Comparison of ENCODE assay signal across 8 cellular contexts in the genomic region with DNA sequence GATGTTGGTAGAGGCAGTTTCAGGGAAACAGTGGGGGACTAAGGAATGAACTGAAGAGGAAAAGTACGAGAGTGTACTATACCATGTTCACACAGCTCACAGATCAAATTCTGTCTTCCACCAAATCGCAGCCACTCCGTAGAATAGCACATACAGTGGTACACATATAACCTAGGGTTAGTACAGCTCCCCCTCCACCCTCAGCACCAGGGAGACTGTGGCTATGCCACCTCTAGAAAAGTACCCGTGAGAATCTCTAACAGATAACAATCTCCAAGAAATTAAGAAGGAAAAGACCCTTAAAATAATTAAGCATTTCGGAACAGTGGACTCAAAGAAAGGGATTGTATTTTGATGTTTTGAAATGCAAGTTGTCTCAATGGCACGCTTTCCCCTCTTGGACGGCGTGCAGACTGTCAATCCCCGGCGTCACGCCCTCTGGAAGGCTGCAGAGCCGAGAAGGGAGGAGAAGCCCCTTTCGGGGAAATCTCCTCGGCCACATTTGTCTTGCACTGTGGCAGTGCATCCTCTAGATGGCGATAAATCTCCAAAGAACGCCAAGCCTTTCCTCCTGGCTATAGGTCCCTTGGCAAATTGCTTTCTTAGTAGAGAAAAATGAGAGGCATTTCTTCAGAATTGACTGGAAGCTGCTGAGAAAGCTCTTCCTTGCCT.
DNase-seq lines count a peak whose midpoint lies in the region; ATAC-seq and TF ChIP-seq lines count a peak whose summit lies in the region.

No MANE protein-coding gene starts in this region.

- H3K27me3 Mint-ChIP-seq in nephron (ENCODE audit: low read depth): peaks cover 22% of the 10 kb centered on the region
- peaks cover 39% of the 10 kb centered on the region for H3K27me3 Mint-ChIP-seq in type B pancreatic cell

- ATAC-seq in GM19324 (IDR thresholded peaks at IDR 0.05; ENCODE audit: low FRiP score, unreplicated experiment) (peak; percentile 78), HG03196 (IDR thresholded peaks at IDR 0.05; ENCODE audit: unreplicated experiment) (peak; percentile 78)

- H3K4me1 Mint-ChIP-seq in nephron (peaks cover 5% of the 10 kb centered on the region), type B pancreatic cell (ENCODE audit: unreplicated experiment) (peaks cover 3% of the 10 kb centered on the region)

- peak; percentile 67 for DNase-seq in D341Med (ENCODE audit: low spot score)
- peak; percentile 56 for DNase-seq in NCI-H82 treated with DMSO at 0.1 percent for 48 hours (lab: John Stamatoyannopoulos, UW; ENCODE audit: unreplicated experiment)
- DNase-seq in activated T-cell treated with anti-CD3 and anti-CD28 coated beads for 24 hours (ENCODE audit: low read depth): peak; percentile 29
- peak; percentile 39 for DNase-seq in fibroblast of gingiva (ENCODE audit: low read depth)
- DNase-seq in type B pancreatic cell (ENCODE audit: extremely low spot score, unreplicated experiment): peak; percentile 79

- H3K27ac Mint-ChIP-seq in nephron: no peak overlapping the region
- H3K27ac Mint-ChIP-seq in type B pancreatic cell: no peak overlapping the region

- no peaks in the 10 kb centered on the region for H3K36me3 Mint-ChIP-seq in nephron (ENCODE audit: low read depth)
- no peaks in the 10 kb centered on the region for H3K36me3 Mint-ChIP-seq in type B pancreatic cell

- peak; percentile 83 to 86 (median 85) for TF ChIP-seq CTCF in nephron (IDR thresholded peaks at IDR 0.05; ENCODE audit: unreplicated experiment in 3 of 3)
- peak; percentile 90 for TF ChIP-seq CTCF in type B pancreatic cell (conservative IDR thresholded peaks at IDR 0.05)

- H3K4me3 Mint-ChIP-seq in nephron (peak overlapping the region; percentile 37 to 67 (median 41)), type B pancreatic cell (peak overlapping the region; percentile 38)

- H3K9me3 Mint-ChIP-seq in nephron: no peaks in the 10 kb centered on the region
- no peaks in the 10 kb centered on the region for H3K9me3 Mint-ChIP-seq in type B pancreatic cell

Comparison
In these comparisons a context has a peak if more than half of its experiments do, and no peak if none do; other contexts are left out.
1. Peak in every context shown above with its lines: DNase-seq and ATAC-seq.
2. DNase-seq: peak in every context shown above with its lines; median percentile 79 in type B pancreatic cell; 67 in D341Med; 56 in NCI-H82 treated with DMSO at 0.1 percent for 48 hours; 39 in fibroblast of gingiva; 29 in activated T-cell treated with anti-CD3 and anti-CD28 coated beads for 24 hours.